Comparison of ENCODE assay signal across 8 cellular contexts in genomic region chr5:160466889-160467554, GRCh38. TPM values are rescaled to one million over a fixed set of nuclear protein-coding genes. Genes with fewer than 3 reads are reported as not detected.
DNase-seq lines count a peak whose midpoint lies in the region; ATAC-seq and TF ChIP-seq lines count a peak whose summit lies in the region.

No MANE protein-coding gene starts in this region.

- H2AFZ ChIP-seq in osteoblast (ENCODE audit: low read length), result peak overlapping the region; percentile 90

- peak overlapping the region; percentile 40 for H3K27ac ChIP-seq in osteoblast (ENCODE audit: low read depth, low read length)

- H3K4me2 ChIP-seq in osteoblast (ENCODE audit: insufficient read depth, low read length), result peak overlapping the region; percentile 78

- no peaks in the 10 kb centered on the region for H3K79me2 ChIP-seq in osteoblast (ENCODE audit: insufficient read depth, low read length)

- H3K9me3 Mint-ChIP-seq in IgD-negative memory B cell (no peaks in the 10 kb centered on the region), type B pancreatic cell (no peaks in the 10 kb centered on the region)

- ATAC-seq in GM18502 (IDR thresholded peaks at IDR 0.05; ENCODE audit: poor library complexity, unreplicated experiment), result peak; percentile 7

- peaks cover 2% of the 10 kb centered on the region for H3K27me3 Mint-ChIP-seq in IgD-negative memory B cell
- H3K27me3 Mint-ChIP-seq in type B pancreatic cell, result no peaks in the 10 kb centered on the region

- H3K4me1 Mint-ChIP-seq in IgD-negative memory B cell (peaks cover 54 to 56% (median 54%) of the 10 kb centered on the region in 3 donors), type B pancreatic cell (ENCODE audit: unreplicated experiment) (peaks cover 33% of the 10 kb centered on the region)

- no peaks in the 10 kb centered on the region for H3K27me3 ChIP-seq in osteoblast (ENCODE audit: insufficient read depth, low read length)

- H3K27ac Mint-ChIP-seq in IgD-negative memory B cell, result peak overlapping the region; percentile 54 to 92 (median 87)
- no peak overlapping the region for H3K27ac Mint-ChIP-seq in type B pancreatic cell

- H3K4me3 Mint-ChIP-seq in IgD-negative memory B cell, result peak overlapping the region; percentile 76 to 98 (median 96)
- H3K4me3 Mint-ChIP-seq in type B pancreatic cell, result no peak overlapping the region

- H3K36me3 Mint-ChIP-seq in IgD-negative memory B cell (no peaks in the 10 kb centered on the region), type B pancreatic cell (no peaks in the 10 kb centered on the region)

- no peaks in the 10 kb centered on the region for H3K36me3 ChIP-seq in osteoblast (ENCODE audit: insufficient read depth, low read length)

- H3K9me3 ChIP-seq in osteoblast (ENCODE audit: low read depth, low read length), result no peaks in the 10 kb centered on the region

- peak; percentile 49 for DNase-seq in choroid plexus epithelial cell (ENCODE audit: low read depth)
- no peak for DNase-seq in osteoblast (ENCODE audit: insufficient read length, low spot score, missing footprints)
- no peak for DNase-seq in activated gamma-delta T cell treated with Interleukin-2 at 50 U/mL for 16 hours
- DNase-seq in NCI-H1436 treated with DMSO at 0.1 percent for 48 hours (lab: John Stamatoyannopoulos, UW), result no peak
- no peak for DNase-seq in type B pancreatic cell (ENCODE audit: extremely low spot score, unreplicated experiment)
- no peak for DNase-seq in NCI-H446 (lab: John Stamatoyannopoulos, UW)

- H3K4me3 ChIP-seq in choroid plexus epithelial cell (ENCODE audit: low read depth, low read length) (no peak overlapping the region), osteoblast (ENCODE audit: insufficient read depth, low read length) (peak overlapping the region; percentile 66)

- H3K4me1 ChIP-seq in osteoblast (ENCODE audit: insufficient read depth, low read length), result peaks cover 54% of the 10 kb centered on the region

- H4K20me1 ChIP-seq in osteoblast (ENCODE audit: insufficient read depth, low read length), result no peaks in the 10 kb centered on the region

- TF ChIP-seq CTCF in choroid plexus epithelial cell (conservative IDR thresholded peaks at IDR 0.05; ENCODE audit: low read depth, low read length) (no peak), osteoblast (IDR thresholded peaks at IDR 0.05; ENCODE audit: extremely low read depth, low read depth, low read length) (no peak), type B pancreatic cell (conservative IDR thresholded peaks at IDR 0.05) (no peak)

RNA-seq across cellular contexts. Expression of gene PTTG1, which starts 45.4 kb away (rescaled TPM):
- polyA plus RNA-seq in IgD-negative memory B cell, result 19.1 TPM
- total RNA-seq in osteoblast (29.8 and 41.3 TPM in 2 replicates), type B pancreatic cell (ENCODE audit: low replicate concordance) (34.5 and 100 TPM in 2 replicates)

RNA-seq across cellular contexts. Expression of gene SLU7, which starts 48.1 kb away (rescaled TPM):
- 96.2 TPM for polyA plus RNA-seq in IgD-negative memory B cell
- total RNA-seq in osteoblast (54.5 and 75.6 TPM in 2 replicates), type B pancreatic cell (ENCODE audit: low replicate concordance) (37.7 and 45.7 TPM in 2 replicates)
